In genomic region chr11:8055836-8056526, GRCh38 we compare ENCODE assay signal across 17 cellular contexts. TPM values are rescaled to one million over a fixed set of nuclear protein-coding genes. Genes with fewer than 3 reads are reported as not detected.
"Had no signal": no experiment of that assay in that cellular context is flagged by ENCODE, and none has a peak within 500 bp of the region (broad histone marks: within the 10 kb centered on the region; RNA-seq: fewer than 3 reads in every experiment).

No MANE protein-coding gene starts in this region.

- H3K4me1 Mint-ChIP-seq: activated CD4-positive, alpha-beta T cell treated with anti-CD3 and anti-CD28 coated beads for 36 hours; activated naive CD4-positive, alpha-beta T cell treated with anti-CD3 and anti-CD28 coated beads, Interleukin-2, amount 50 U/mL, for 24 hours; memory B cell had no signal

- H3K4me3 Mint-ChIP-seq: activated CD4-positive, alpha-beta T cell treated with anti-CD3 and anti-CD28 coated beads for 36 hours; activated naive CD4-positive, alpha-beta T cell treated with anti-CD3 and anti-CD28 coated beads, Interleukin-2, amount 50 U/mL, for 24 hours; activated T-cell treated with anti-CD3 and anti-CD28 coated beads, Interleukin-2, amount 50 U/mL, for 72 hours; memory B cell; naive thymus-derived CD8-positive, alpha-beta T cell had no signal

- DNase-seq: activated CD4-positive, alpha-beta T cell treated with anti-CD3 and anti-CD28 coated beads, Interleukin-2, amount 50 U/mL, for 48 hours; activated gamma-delta T cell; activated T-cell treated with anti-CD3 and anti-CD28 coated beads, Interleukin-2, amount 50 U/mL, for 72 hours; cerebellar nuclear complex; effector CD4-positive, alpha-beta T cell; heart left ventricle; left ventricle myocardium inferior; naive thymus-derived CD8-positive, alpha-beta T cell; stimulated activated CD4-positive, alpha-beta T cell treated with anti-CD3 and anti-CD28 coated beads, Interleukin-2, amount 100 ng/mL, for 48 hours; thyroid gland had no signal

- H3K27ac ChIP-seq: ascending aorta, SJSA1, thyroid gland had no signal

- H3K4me3 ChIP-seq: ascending aorta, gastroesophageal sphincter, heart left ventricle, left ventricle myocardium inferior, SJSA1, thyroid gland had no signal

- H3K9me3 Mint-ChIP-seq: activated naive CD4-positive, alpha-beta T cell treated with anti-CD3 and anti-CD28 coated beads, Interleukin-2, amount 50 U/mL, for 24 hours; activated T-cell treated with anti-CD3 and anti-CD28 coated beads, Interleukin-2, amount 50 U/mL, for 72 hours; memory B cell; naive thymus-derived CD8-positive, alpha-beta T cell had no signal

- ATAC-seq: esophagus mucosa; gastroesophageal sphincter; naive thymus-derived CD8-positive, alpha-beta T cell had no signal

- H3K36me3 Mint-ChIP-seq: activated naive CD4-positive, alpha-beta T cell treated with anti-CD3 and anti-CD28 coated beads, Interleukin-2, amount 50 U/mL, for 24 hours; memory B cell; naive thymus-derived CD8-positive, alpha-beta T cell had no signal

- H3K27ac Mint-ChIP-seq: activated CD4-positive, alpha-beta T cell treated with anti-CD3 and anti-CD28 coated beads for 36 hours; activated naive CD4-positive, alpha-beta T cell treated with anti-CD3 and anti-CD28 coated beads, Interleukin-2, amount 50 U/mL, for 24 hours; activated T-cell treated with anti-CD3 and anti-CD28 coated beads, Interleukin-2, amount 50 U/mL, for 72 hours; memory B cell; naive thymus-derived CD8-positive, alpha-beta T cell had no signal

- H3K9me3 ChIP-seq: ascending aorta, gastroesophageal sphincter, heart left ventricle, left ventricle myocardium inferior, SJSA1, thyroid gland had no signal

- H3K36me3 ChIP-seq: ascending aorta, gastroesophageal sphincter, heart left ventricle, left ventricle myocardium inferior, SJSA1, thyroid gland had no signal

- H3K27me3 ChIP-seq: ascending aorta, gastroesophageal sphincter, heart left ventricle, SJSA1, thyroid gland had no signal

- H3K4me1 ChIP-seq: ascending aorta, SJSA1 had no signal

RNA-seq across cellular contexts. Expression of gene TUB, which starts 25.0 kb away (rescaled TPM):
- total RNA-seq: naive thymus-derived CD8-positive, alpha-beta T cell had no signal
